Comparison of ENCODE assay signal across 9 cellular contexts in genomic region chr13:26867451-26868067, GRCh38.
DNase-seq lines count a peak whose midpoint lies in the region; ATAC-seq, FAIRE-seq and TF ChIP-seq lines count a peak whose summit lies in the region.
"Had no signal": no experiment of that assay in that cellular context is flagged by ENCODE, and none has a peak within 500 bp of the region (broad histone marks: within the 10 kb centered on the region; RNA-seq: fewer than 3 reads in every experiment).

No MANE protein-coding gene starts in this region.

- H3K79me2 ChIP-seq in SK-N-SH (ENCODE audit: insufficient read depth): no peaks in the 10 kb centered on the region

- H2AFZ ChIP-seq in SK-N-SH (ENCODE audit: low read depth): no peak overlapping the region

- CTCF ChIA-PET in SK-N-SH (lab: Yijun Ruan, JAX): interaction anchor here (1.3 kb wide), 1 partner anchor 160 kb away, joined by 3 read pairs; no protein-coding TSS in a partner anchor

- H3K9ac ChIP-seq in SK-N-SH: no peak overlapping the region

- POLR2A ChIA-PET in SK-N-SH (lab: Yijun Ruan, JAX): no interaction called here

- H3K4me1 ChIP-seq in SK-N-SH (ENCODE audit: control insufficient read depth in 1 of 2, insufficient read depth in 2 of 2, low read depth in 1 of 2, low read length in 1 of 2) (peaks cover 0 to 4% of the 10 kb centered on the region in 2 experiments; a peak in 1 of 4 replicates), pancreas (no peaks in the 10 kb centered on the region)

- DNase-seq in SK-N-SH (no peak), NCI-H1694 treated with DMSO at 0.1 percent for 48 hours (lab: John Stamatoyannopoulos, UW) (peak; percentile 42), dermis blood vessel endothelial cell (peak; percentile 52), pancreas (peak in 1 of 6 donors; percentile 20), D721Med (ENCODE audit: insufficient read length, low spot score) (no peak), NCI-H510A treated with DMSO at 0.1 percent for 48 hours (lab: John Stamatoyannopoulos, UW) (no peak), activated T-cell treated with anti-CD3 and anti-CD28 coated beads for 4 hours (no peak)
- DNase-seq: effector CD4-positive, alpha-beta T cell had no signal

- H4K20me1 ChIP-seq in SK-N-SH (ENCODE audit: insufficient read depth): no peaks in the 10 kb centered on the region

- H3K9me3 ChIP-seq in SK-N-SH (no peaks in the 10 kb centered on the region), pancreas (no peaks in the 10 kb centered on the region)

- TF ChIP-seq CTCF in SK-N-SH (IDR thresholded peaks at IDR 0.05) (no peak), pancreas (IDR thresholded peaks at IDR 0.05) (no peak), D721Med (IDR thresholded peaks at IDR 0.05; ENCODE audit: insufficient read depth, missing control alignments) (no peak)

- 36% methylated on average over 5 of the region's 5 CpGs for WGBS in SK-N-SH (ENCODE audit: low lambda C conversion rate)
- WGBS in pancreas, 2 donors: 14 to 18% methylated on average over 5 of the region's 5 CpGs

- no peak for TF ChIP-seq EP300 in SK-N-SH (IDR thresholded peaks at IDR 0.05; ENCODE audit: borderline replicate concordance in 1 of 2, low read depth in 1 of 2, low read length in 1 of 2)

- H3K27me3 ChIP-seq in SK-N-SH (ENCODE audit: insufficient read depth): no peaks in the 10 kb centered on the region
- H3K27me3 ChIP-seq in pancreas: no peaks in the 10 kb centered on the region

- FAIRE-seq in pancreas (lab: Jason Lieb, UNC): no peak
- no peak for FAIRE-seq in D721Med (lab: Jason Lieb, UNC)

- H3K36me3 ChIP-seq in SK-N-SH (replicated peaks in 1 of 2; ENCODE audit: control insufficient read depth in 1 of 2, insufficient read depth in 2 of 2, low read length in 1 of 2): no peaks in the 10 kb centered on the region
- no peaks in the 10 kb centered on the region for H3K36me3 ChIP-seq in pancreas

- TF ChIP-seq RAD21 in SK-N-SH (IDR thresholded peaks at IDR 0.05; ENCODE audit: low read length): no peak

- no peak overlapping the region for H3K4me2 ChIP-seq in SK-N-SH

- H3F3A ChIP-seq in SK-N-SH (replicated peaks; ENCODE audit: insufficient read depth): no peaks in the 10 kb centered on the region

- H3K27ac ChIP-seq in SK-N-SH (ENCODE audit: low read depth in 2 of 2, low read length in 1 of 2): no peak overlapping the region
- H3K27ac ChIP-seq in pancreas: no peak overlapping the region

- ATAC-seq in SK-N-SH treated with all-trans-retinoic acid at 6 μM for 48 hours (no peak), pancreas (peak in 3 of 4 donors; percentile 46 to 62 (median 47))

- H3K4me3 ChIP-seq in SK-N-SH (ENCODE audit: low read depth in 2 of 2, low read length in 1 of 2) (no peak overlapping the region), pancreas (no peak overlapping the region)

- H3K9me2 ChIP-seq in SK-N-SH: no peaks in the 10 kb centered on the region

- intact Hi-C loops in pancreas (cut with DNase I): no loop called here

TF ChIP-seq in SK-N-SH, 30 proteins besides CTCF, POLR2A, EP300 and RAD21:
- TF ChIP-seq GABPA (IDR thresholded peaks at IDR 0.05; ENCODE audit: low read depth): no peak
- TF ChIP-seq REST (IDR thresholded peaks at IDR 0.05; ENCODE audit: low read depth, low read length): peak; percentile 95
- no peak for TF ChIP-seq MXI1 (IDR thresholded peaks at IDR 0.05; ENCODE audit: low read depth, low read length)
TF ChIP-seq in SK-N-SH: peak in this region for 1.

TF ChIP-seq in SK-N-SH treated with all-trans-retinoic acid at 6 μM for 48 hours, 23 proteins besides CTCF, POLR2A, EP300 and RAD21:
- TF ChIP-seq ZNF565 (CRISPR knock-in tag; conservative IDR thresholded peaks at IDR 0.05; ENCODE audit: low read depth): no peak
- TF ChIP-seq, protein P1, sequence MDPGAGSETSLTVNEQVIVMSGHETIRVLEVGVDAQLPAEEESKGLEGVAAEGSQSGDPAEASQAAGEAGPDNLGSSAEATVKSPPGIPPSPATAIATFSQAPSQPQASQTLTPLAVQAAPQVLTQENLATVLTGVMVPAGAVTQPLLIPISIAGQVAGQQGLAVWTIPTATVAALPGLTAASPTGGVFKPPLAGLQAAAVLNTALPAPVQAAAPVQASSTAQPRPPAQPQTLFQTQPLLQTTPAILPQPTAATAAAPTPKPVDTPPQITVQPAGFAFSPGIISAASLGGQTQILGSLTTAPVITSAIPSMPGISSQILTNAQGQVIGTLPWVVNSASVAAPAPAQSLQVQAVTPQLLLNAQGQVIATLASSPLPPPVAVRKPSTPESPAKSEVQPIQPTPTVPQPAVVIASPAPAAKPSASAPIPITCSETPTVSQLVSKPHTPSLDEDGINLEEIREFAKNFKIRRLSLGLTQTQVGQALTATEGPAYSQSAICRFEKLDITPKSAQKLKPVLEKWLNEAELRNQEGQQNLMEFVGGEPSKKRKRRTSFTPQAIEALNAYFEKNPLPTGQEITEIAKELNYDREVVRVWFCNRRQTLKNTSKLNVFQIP (CRISPR knock-in tag; IDR thresholded peaks at IDR 0.05; ENCODE audit: borderline replicate concordance, low read depth): no peak
- no peak for TF ChIP-seq SNAI2 (CRISPR knock-in tag; IDR thresholded peaks at IDR 0.05)
- no peak for TF ChIP-seq ZFP3 (CRISPR knock-in tag; IDR thresholded peaks at IDR 0.05)
TF ChIP-seq in SK-N-SH treated with all-trans-retinoic acid at 6 μM for 48 hours: peak in this region for 0.

Comparison
In these comparisons a context has a peak if more than half of its experiments do, and no peak if none do; other contexts are left out.
1. DNase-seq: peak in NCI-H1694 treated with DMSO at 0.1 percent for 48 hours (single experiment) and dermis blood vessel endothelial cell (single experiment); none in SK-N-SH (single experiment), D721Med (single experiment), NCI-H510A treated with DMSO at 0.1 percent for 48 hours (single experiment) and activated T-cell treated with anti-CD3 and anti-CD28 coated beads for 4 hours (single experiment).